In the genomic region with DNA sequence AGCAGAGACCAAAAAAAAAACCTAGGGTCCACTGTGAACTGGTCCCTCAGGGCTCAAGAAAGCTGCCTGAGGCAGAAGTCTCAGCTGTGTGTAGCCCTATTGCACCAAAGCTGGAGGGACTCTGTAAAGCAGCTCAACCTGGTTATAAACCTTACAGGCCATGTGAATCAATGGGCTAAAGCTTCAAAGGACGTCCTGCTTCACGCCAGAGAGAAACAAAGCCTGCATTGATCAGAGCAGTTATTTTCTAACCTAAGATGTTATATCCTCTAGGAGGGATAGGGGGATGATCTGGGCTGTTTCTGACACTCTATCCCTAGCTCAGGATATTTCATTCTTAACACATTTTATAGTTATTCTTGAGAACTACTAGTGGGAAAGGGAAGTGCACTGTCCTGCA, we compare ENCODE assay signal across 19 cellular contexts.
DNase-seq lines count a peak whose midpoint lies in the region; ATAC-seq and TF ChIP-seq lines count a peak whose summit lies in the region.
"Had no signal": no experiment of that assay in that cellular context is flagged by ENCODE, and none has a peak within 500 bp of the region (broad histone marks: within the 10 kb centered on the region; RNA-seq: fewer than 3 reads in every experiment).

No MANE protein-coding gene starts in this region.

- H3K9me3 Mint-ChIP-seq in nephron progenitor cell, result no peaks in the 10 kb centered on the region
- H3K9me3 Mint-ChIP-seq: GM23338, H9 had no signal

- H3K27ac ChIP-seq in aorta (ENCODE audit: low read depth in 1 of 2, low read length in 2 of 2) (no peak overlapping the region), WERI-Rb-1 (no peak overlapping the region)
- H3K27ac ChIP-seq: BLaER1, C4-2B had no signal

- ATAC-seq in aorta (ENCODE audit: low FRiP score) (peak; percentile 41), HG03196 (IDR thresholded peaks at IDR 0.05; ENCODE audit: unreplicated experiment) (no peak)
- ATAC-seq: CD8-positive, alpha-beta T cell; GM23338; HCT116 had no signal

- no peak overlapping the region for H3K4me3 Mint-ChIP-seq in nephron progenitor cell
- H3K4me3 Mint-ChIP-seq: CD4-positive, CD25-positive, alpha-beta regulatory T cell; CD8-positive, alpha-beta T cell; GM23338; H9 had no signal

- H3K27me3 Mint-ChIP-seq in nephron progenitor cell (ENCODE audit: low read depth, poor library complexity), result no peaks in the 10 kb centered on the region
- H3K27me3 Mint-ChIP-seq: CD4-positive, CD25-positive, alpha-beta regulatory T cell had no signal

- DNase-seq in ELR (ENCODE audit: low read depth), result peak; percentile 57
- DNase-seq in fibroblast of villous mesenchyme (ENCODE audit: low read depth), result peak; percentile 14
- DNase-seq in nephron progenitor cell, result peak; percentile 1
- DNase-seq in aorta, result no peak
- no peak for DNase-seq in NCI-H82 (lab: John Stamatoyannopoulos, UW)
- DNase-seq in WERI-Rb-1, result no peak
- no peak for DNase-seq in stimulated activated CD4-positive, alpha-beta T cell treated with anti-CD3 and anti-CD28 coated beads, Interleukin-1b, Interleukin-23, amount 100 ng/mL, for 48 hours
- DNase-seq: CD4-positive, CD25-positive, alpha-beta regulatory T cell; CD8-positive, alpha-beta T cell; DMS 273 treated with DMSO at 0.1 percent for 48 hours; DMS79; EL; GF-D8; H9 had no signal

- H3K36me3 ChIP-seq in aorta (ENCODE audit: control insufficient read depth in 1 of 2, insufficient read depth in 2 of 2, low read length in 1 of 2), result no peaks in the 10 kb centered on the region
- no peaks in the 10 kb centered on the region for H3K36me3 ChIP-seq in WERI-Rb-1
- H3K36me3 ChIP-seq: BLaER1 had no signal

- no peaks in the 10 kb centered on the region for H3K4me1 ChIP-seq in aorta (ENCODE audit: control insufficient read depth in 1 of 2, insufficient read depth in 2 of 2, low read length in 2 of 2)
- H3K4me1 ChIP-seq: BLaER1 had no signal

- H3K4me3 ChIP-seq in fibroblast of villous mesenchyme (ENCODE audit: low read depth, low read length) (no peak overlapping the region), aorta (ENCODE audit: low read length in 2 of 2) (no peak overlapping the region), WERI-Rb-1 (ENCODE audit: low read depth, low read length) (no peak overlapping the region)
- H3K4me3 ChIP-seq: BLaER1, GM23338 had no signal

- H3K9me3 ChIP-seq in aorta (ENCODE audit: control insufficient read depth, low read length), result no peaks in the 10 kb centered on the region
- no peaks in the 10 kb centered on the region for H3K9me3 ChIP-seq in WERI-Rb-1 (ENCODE audit: severe bottlenecking)
- H3K9me3 ChIP-seq: BLaER1 had no signal

- H3K36me3 Mint-ChIP-seq in nephron progenitor cell (ENCODE audit: low read depth), result no peaks in the 10 kb centered on the region
- H3K36me3 Mint-ChIP-seq: CD4-positive, CD25-positive, alpha-beta regulatory T cell; CD8-positive, alpha-beta T cell had no signal

- no peaks in the 10 kb centered on the region for H3K27me3 ChIP-seq in aorta (ENCODE audit: control insufficient read depth in 1 of 2, insufficient read depth in 2 of 2, low read length in 1 of 2)
- H3K27me3 ChIP-seq in WERI-Rb-1 (ENCODE audit: insufficient read depth, low read depth, severe bottlenecking), result no peaks in the 10 kb centered on the region
- H3K27me3 ChIP-seq: BLaER1 had no signal

- H3K4me1 Mint-ChIP-seq in nephron progenitor cell, result no peaks in the 10 kb centered on the region
- H3K4me1 Mint-ChIP-seq: CD4-positive, CD25-positive, alpha-beta regulatory T cell; GM23338; H9 had no signal

- WGBS in aorta, 2 donors, result 56 to 60% methylated on average over 2 of the region's 2 CpGs

- no peak for TF ChIP-seq CTCF in fibroblast of villous mesenchyme (IDR thresholded peaks at IDR 0.05; ENCODE audit: insufficient read depth, low read depth, low read length)
- no peak for TF ChIP-seq CTCF in nephron progenitor cell (IDR thresholded peaks at IDR 0.05)
- no peak for TF ChIP-seq CTCF in WERI-Rb-1 (IDR thresholded peaks at IDR 0.05; ENCODE audit: low read depth, low read length)

- no peak overlapping the region for H3K27ac Mint-ChIP-seq in nephron progenitor cell
- H3K27ac Mint-ChIP-seq: CD4-positive, CD25-positive, alpha-beta regulatory T cell; CD8-positive, alpha-beta T cell; GM23338; H9 had no signal

- intact Hi-C loops in aorta (cut with DNase I), result no loop called here

Comparison
In these comparisons a context has a peak if more than half of its experiments do, and no peak if none do; other contexts are left out.
1. DNase-seq: peak in ELR (single experiment), fibroblast of villous mesenchyme (single experiment) and nephron progenitor cell (single experiment); none in aorta (0 of 2), NCI-H82 (single experiment), WERI-Rb-1 (single experiment) and stimulated activated CD4-positive, alpha-beta T cell treated with anti-CD3 and anti-CD28 coated beads, Interleukin-1b, Interleukin-23, amount 100 ng/mL, for 48 hours (single experiment).